In the genomic region with DNA sequence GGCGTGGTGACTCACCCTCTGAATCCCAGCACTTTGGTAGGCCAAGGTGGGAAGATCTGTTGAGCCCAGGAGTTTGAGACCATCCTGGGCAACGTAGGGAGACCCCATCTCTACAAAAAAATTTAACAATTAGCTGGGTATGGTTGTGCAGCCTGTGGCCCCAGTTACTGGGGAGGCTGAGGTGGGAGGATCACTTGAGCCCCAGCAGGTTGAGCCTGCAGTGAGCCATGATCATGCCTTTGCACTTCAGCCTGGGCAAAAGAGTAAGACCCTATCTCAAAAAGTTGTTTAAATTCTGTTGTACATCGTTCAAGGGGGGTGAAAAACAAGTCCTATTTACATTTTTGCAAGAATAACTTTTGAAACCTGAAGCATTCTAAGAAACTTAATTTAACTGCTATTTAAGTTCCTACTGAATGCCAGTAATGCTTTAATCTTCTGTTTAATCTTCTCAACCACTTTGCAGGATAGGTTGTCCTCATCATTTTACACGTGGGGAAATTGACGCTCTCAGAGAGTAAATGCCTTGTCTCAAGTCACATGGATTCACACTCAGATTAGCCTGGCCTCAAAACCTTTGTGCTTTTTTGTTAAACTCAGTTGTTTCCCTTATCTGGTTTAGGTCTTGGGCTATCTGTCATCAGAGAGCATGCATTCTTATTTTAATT, we compare ENCODE assay signal across 20 cellular contexts. TPM values are rescaled to one million over a fixed set of nuclear protein-coding genes. Genes with fewer than 3 reads are reported as not detected.
DNase-seq lines count a peak whose midpoint lies in the region; ATAC-seq and TF ChIP-seq lines count a peak whose summit lies in the region.
"Had no signal": no experiment of that assay in that cellular context is flagged by ENCODE, and none has a peak within 500 bp of the region (broad histone marks: within the 10 kb centered on the region; RNA-seq: fewer than 3 reads in every experiment).

No MANE protein-coding gene starts in this region.

- no peak for ATAC-seq in activated T-helper 17 cell treated with anti-CD3 and anti-CD28 coated beads, Interleukin-2, amount 50 U/mL, for 72 hours (replicated peaks)

- CTCF ChIA-PET in HEK293 (lab: Yijun Ruan, JAX): no interaction called here

- H3K27me3 Mint-ChIP-seq in activated T-helper 17 cell treated with anti-CD3 and anti-CD28 coated beads, Interleukin-2, amount 50 U/mL, for 72 hours: no peaks in the 10 kb centered on the region
- no peaks in the 10 kb centered on the region for H3K27me3 Mint-ChIP-seq in activated CD4-positive, alpha-beta T cell treated with anti-CD3 and anti-CD28 coated beads, Interleukin-2, amount 10 ng/mL, durations not matched to agents 24 days and 14 days

- no peak overlapping the region for H3K27ac Mint-ChIP-seq in activated T-helper 17 cell treated with anti-CD3 and anti-CD28 coated beads, Interleukin-2, amount 50 U/mL, for 72 hours
- no peak overlapping the region for H3K27ac Mint-ChIP-seq in activated CD4-positive, alpha-beta T cell treated with anti-CD3 and anti-CD28 coated beads, Interleukin-2, amount 10 ng/mL, durations not matched to agents 24 days and 14 days

- H3K27ac ChIP-seq in HEK293 (ENCODE audit: extremely low read depth, low read depth, low read length) (no peak overlapping the region), trophoblast cell (ENCODE audit: low read depth, low read length) (no peak overlapping the region)
- H3K27ac ChIP-seq: 22Rv1, KMS-11, PC-9, RWPE1 had no signal

- H3K4me2 ChIP-seq in trophoblast cell (ENCODE audit: low read length): no peak overlapping the region
- H3K4me2 ChIP-seq: KMS-11, PC-9 had no signal

- peaks cover 28% of the 10 kb centered on the region for H3K36me3 Mint-ChIP-seq in activated T-helper 17 cell treated with anti-CD3 and anti-CD28 coated beads, Interleukin-2, amount 50 U/mL, for 72 hours (ENCODE audit: low read depth)
- peaks cover 20% of the 10 kb centered on the region for H3K36me3 Mint-ChIP-seq in activated CD4-positive, alpha-beta T cell treated with anti-CD3 and anti-CD28 coated beads, Interleukin-2, amount 10 ng/mL, durations not matched to agents 24 days and 14 days (ENCODE audit: low read depth)

- intact Hi-C loops in activated CD4-positive, alpha-beta T cell treated with anti-CD3 and anti-CD28 coated beads, Interleukin-2, amount 10 ng/mL, durations not matched to agents 24 days and 14 days (cut with micrococcal nuclease): no loop called here

- H2BK5ac ChIP-seq in trophoblast cell (ENCODE audit: low read depth, low read length, poor library complexity): no peak overlapping the region

- H3K4ac ChIP-seq in trophoblast cell (ENCODE audit: low read depth, low read length): peak overlapping the region; percentile 83

- no peaks in the 10 kb centered on the region for H3K9me3 ChIP-seq in HEK293 (ENCODE audit: control insufficient read depth, insufficient read depth, low read depth, low read length)
- no peaks in the 10 kb centered on the region for H3K9me3 ChIP-seq in trophoblast cell (ENCODE audit: insufficient read depth, low read depth, low read length)

- H3K4me1 Mint-ChIP-seq in activated T-helper 17 cell treated with anti-CD3 and anti-CD28 coated beads, Interleukin-2, amount 50 U/mL, for 72 hours: peaks cover 15% of the 10 kb centered on the region
- peaks cover 33% of the 10 kb centered on the region for H3K4me1 Mint-ChIP-seq in activated CD4-positive, alpha-beta T cell treated with anti-CD3 and anti-CD28 coated beads, Interleukin-2, amount 10 ng/mL, durations not matched to agents 24 days and 14 days

- WGBS in trophoblast cell (ENCODE audit: extremely low coverage, insufficient coverage, insufficient read length): no CpG with 5 or more reads among the region's 5 CpGs

- TF ChIP-seq CTCF in HEK293 (tag by site-specific recombination; IDR thresholded peaks at IDR 0.05): no peak

- POLR2A ChIA-PET in HEK293 (lab: Yijun Ruan, JAX): no interaction called here

- no peaks in the 10 kb centered on the region; a peak in 1 of 3 replicates for H3K36me3 ChIP-seq in HEK293 (ENCODE audit: control insufficient read depth in 2 of 2, insufficient read depth in 1 of 2, low read length in 2 of 2)
- peaks cover 0 to 1% of the 10 kb centered on the region in 2 experiments for H3K36me3 ChIP-seq in trophoblast cell (ENCODE audit: control insufficient read depth in 1 of 2, insufficient read depth in 2 of 2, low read length in 2 of 2)

- H3K14ac ChIP-seq in trophoblast cell (ENCODE audit: low read length): no peak overlapping the region

- H3K4me3 ChIP-seq in HEK293 (ENCODE audit: low read depth, low read length) (no peak overlapping the region), trophoblast cell (ENCODE audit: low read depth, low read length) (no peak overlapping the region)
- H3K4me3 ChIP-seq: PC-9 had no signal

- no peak overlapping the region for H4K12ac ChIP-seq in trophoblast cell (ENCODE audit: low read depth, low read length)

- no peaks in the 10 kb centered on the region for H3K79me2 ChIP-seq in trophoblast cell (ENCODE audit: control insufficient read depth, insufficient read depth, low read length, poor library complexity)

- H3K4me3 Mint-ChIP-seq in activated T-helper 17 cell treated with anti-CD3 and anti-CD28 coated beads, Interleukin-2, amount 50 U/mL, for 72 hours: peak overlapping the region; percentile 45
- no peak overlapping the region for H3K4me3 Mint-ChIP-seq in activated CD4-positive, alpha-beta T cell treated with anti-CD3 and anti-CD28 coated beads, Interleukin-2, amount 10 ng/mL, durations not matched to agents 24 days and 14 days
- H3K4me3 Mint-ChIP-seq: CD14-positive monocyte had no signal

- no peak overlapping the region for H4K8ac ChIP-seq in trophoblast cell (ENCODE audit: low read depth, low read length)

- peak; percentile 76 for DNase-seq in NCI-H82 (lab: John Stamatoyannopoulos, UW)
- DNase-seq in NCI-H82 treated with DMSO at 0.1 percent for 48 hours (lab: John Stamatoyannopoulos, UW; ENCODE audit: unreplicated experiment): no peak
- DNase-seq in trophoblast cell: no peak
- no peak for DNase-seq in DMS 273 treated with DMSO at 0.1 percent for 48 hours (lab: John Stamatoyannopoulos, UW)
- DNase-seq in amniotic stem cell (lab: John Stamatoyannopoulos, UW): no peak
- no peak for DNase-seq in activated CD4-positive, alpha-beta T cell treated with anti-CD3 and anti-CD28 coated beads, Interleukin-2, amount 10 ng/mL, durations not matched to agents 24 days and 14 days
- DNase-seq: AML-193, NCI-H1417, NCI-H187, NCI-H2107, NCI-H510A, NCI-H774, PC-9, SIG-M5 had no signal

- no peaks in the 10 kb centered on the region for H3K79me1 ChIP-seq in trophoblast cell (ENCODE audit: low read length)

- H3K9me3 Mint-ChIP-seq in activated T-helper 17 cell treated with anti-CD3 and anti-CD28 coated beads, Interleukin-2, amount 50 U/mL, for 72 hours: no peaks in the 10 kb centered on the region
- no peaks in the 10 kb centered on the region for H3K9me3 Mint-ChIP-seq in activated CD4-positive, alpha-beta T cell treated with anti-CD3 and anti-CD28 coated beads, Interleukin-2, amount 10 ng/mL, durations not matched to agents 24 days and 14 days

- no peak overlapping the region for H2BK12ac ChIP-seq in trophoblast cell (ENCODE audit: low read length)

- no peak overlapping the region for H2AK5ac ChIP-seq in trophoblast cell (ENCODE audit: low read length)

- no peak overlapping the region for H3K18ac ChIP-seq in trophoblast cell (ENCODE audit: low read length)

- no peak overlapping the region for H3K23ac ChIP-seq in trophoblast cell (ENCODE audit: low read length)

- H3K9ac ChIP-seq in trophoblast cell (ENCODE audit: low read length): no peak overlapping the region
- H3K9ac ChIP-seq: KMS-11 had no signal

- H4K91ac ChIP-seq in trophoblast cell (ENCODE audit: low read depth, low read length): no peak overlapping the region

- H2BK120ac ChIP-seq in trophoblast cell (ENCODE audit: insufficient read depth, low read length, poor library complexity): no peak overlapping the region

- no peaks in the 10 kb centered on the region for H3K27me3 ChIP-seq in trophoblast cell (ENCODE audit: insufficient read depth, low read length)

- no peaks in the 10 kb centered on the region; the same call in 1 of the 2 replicates for H3K4me1 ChIP-seq in HEK293 (ENCODE audit: control insufficient read depth, insufficient read depth, low read length)
- no peaks in the 10 kb centered on the region for H3K4me1 ChIP-seq in trophoblast cell (ENCODE audit: control insufficient read depth in 1 of 2, insufficient read depth in 2 of 2, low read length in 2 of 2)

- no peak overlapping the region for H2AFZ ChIP-seq in trophoblast cell (ENCODE audit: insufficient read depth, low read length, poor library complexity)
- H2AFZ ChIP-seq: PC-9 had no signal

TF ChIP-seq in HEK293, 187 proteins besides CTCF, POLR2A, EP300 and RAD21:
- TF ChIP-seq ZNF121 (tag by site-specific recombination; IDR thresholded peaks at IDR 0.05): peak; percentile 91
- no peak for TF ChIP-seq SCRT1 (tag by site-specific recombination; IDR thresholded peaks at IDR 0.05; ENCODE audit: borderline replicate concordance)
- no peak for TF ChIP-seq ZNF664 (tag by site-specific recombination; IDR thresholded peaks at IDR 0.05)
- TF ChIP-seq, protein P1, sequence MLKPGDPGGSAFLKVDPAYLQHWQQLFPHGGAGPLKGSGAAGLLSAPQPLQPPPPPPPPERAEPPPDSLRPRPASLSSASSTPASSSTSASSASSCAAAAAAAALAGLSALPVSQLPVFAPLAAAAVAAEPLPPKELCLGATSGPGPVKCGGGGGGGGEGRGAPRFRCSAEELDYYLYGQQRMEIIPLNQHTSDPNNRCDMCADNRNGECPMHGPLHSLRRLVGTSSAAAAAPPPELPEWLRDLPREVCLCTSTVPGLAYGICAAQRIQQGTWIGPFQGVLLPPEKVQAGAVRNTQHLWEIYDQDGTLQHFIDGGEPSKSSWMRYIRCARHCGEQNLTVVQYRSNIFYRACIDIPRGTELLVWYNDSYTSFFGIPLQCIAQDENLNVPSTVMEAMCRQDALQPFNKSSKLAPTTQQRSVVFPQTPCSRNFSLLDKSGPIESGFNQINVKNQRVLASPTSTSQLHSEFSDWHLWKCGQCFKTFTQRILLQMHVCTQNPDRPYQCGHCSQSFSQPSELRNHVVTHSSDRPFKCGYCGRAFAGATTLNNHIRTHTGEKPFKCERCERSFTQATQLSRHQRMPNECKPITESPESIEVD (tag by site-specific recombination; IDR thresholded peaks at IDR 0.05): peak; percentile 79
- TF ChIP-seq YY2 (tag by site-specific recombination; IDR thresholded peaks at IDR 0.05): no peak

RNA-seq across cellular contexts. Expression of a gene that starts 7.0 kb away (rescaled TPM):
- 10 to 100 TPM; 66.7 to 83.0 TPM for total RNA-seq in activated T-helper 17 cell treated with anti-CD3 and anti-CD28 coated beads, Interleukin-2, amount 50 U/mL, for 72 hours
- polyA plus RNA-seq in trophoblast cell (2013): 42.8 and 42.9 TPM in 2 replicates
- 101 and 103 TPM in 2 replicates for total RNA-seq in activated CD4-positive, alpha-beta T cell treated with anti-CD3 and anti-CD28 coated beads, Interleukin-2, amount 10 ng/mL, durations not matched to agents 24 days and 14 days
